ENCODE assay signal across 13 cellular contexts in the genomic region with DNA sequence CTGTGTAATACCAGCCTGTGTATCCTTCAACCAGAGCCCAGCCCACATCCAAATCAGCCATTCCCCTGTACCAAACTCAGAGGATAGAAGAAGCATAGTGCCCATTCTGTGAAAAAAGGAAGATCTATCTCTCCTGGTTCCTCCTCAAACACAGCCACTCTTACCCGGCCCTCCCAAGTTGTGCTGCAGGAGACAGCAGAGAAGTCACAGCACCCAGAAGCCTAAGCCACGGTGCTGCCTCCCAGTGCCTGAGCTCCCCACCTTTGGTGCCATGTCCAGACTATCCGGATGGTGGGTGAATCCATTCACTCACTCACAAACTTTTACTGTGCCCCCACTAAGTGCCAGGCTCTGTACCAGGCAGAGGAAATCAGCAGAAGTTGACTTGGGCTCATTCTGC.
DNase-seq lines count a peak whose midpoint lies in the region; TF ChIP-seq lines count a peak whose summit lies in the region.
"Had no signal": no experiment of that assay in that cellular context is flagged by ENCODE, and none has a peak within 500 bp of the region (broad histone marks: within the 10 kb centered on the region; RNA-seq: fewer than 3 reads in every experiment).

No MANE protein-coding gene starts in this region.

- DNase-seq in right atrium auricular region (ENCODE audit: low spot score) = peak; percentile 51
- no peak for DNase-seq in left ventricle myocardium inferior
- peak; percentile 45 for DNase-seq in mesenteric fat pad (ENCODE audit: low spot score)
- DNase-seq in stomach = peak; percentile 8
- no peak for DNase-seq in hippocampal formation (lab: John Stamatoyannopoulos, UW)
- DNase-seq in NCI-H226 = no peak
- DNase-seq in transverse colon = no peak
- DNase-seq: ACHN; Calu3; CD4-positive, CD25-positive, alpha-beta regulatory T cell; DMS 273 treated with DMSO at 0.1 percent for 48 hours; GM23248 had no signal

- intact Hi-C loops in left ventricle myocardium inferior (cut with micrococcal nuclease) (no loop called here), stomach (cut with DNase I; ENCODE audit: low total_unique reads) (no loop called here), transverse colon (cut with DNase I; ENCODE audit: low total_unique reads) (no loop called here)

- H3K27me3 ChIP-seq in right atrium auricular region (no peaks in the 10 kb centered on the region), left ventricle myocardium inferior (ENCODE audit: low read depth) (no peaks in the 10 kb centered on the region), stomach (no peaks in the 10 kb centered on the region), transverse colon (no peaks in the 10 kb centered on the region)
- H3K27me3 ChIP-seq: BLaER1 treated with 17β-estradiol and CSF1 and Interleukin-3, amounts not matched to agents 10 nM and 100 nM had no signal

- no peak for TF ChIP-seq CTCF in right atrium auricular region (IDR thresholded peaks at IDR 0.05)
- TF ChIP-seq CTCF in left ventricle myocardium inferior (IDR thresholded peaks at IDR 0.05; ENCODE audit: borderline replicate concordance) = no peak
- no peak for TF ChIP-seq CTCF in stomach (IDR thresholded peaks at IDR 0.05)
- no peak for TF ChIP-seq CTCF in transverse colon (IDR thresholded peaks at IDR 0.05)

- in situ Hi-C loops in transverse colon (cut with MboI; ENCODE audit: low pct_ligation_motif_present in 1 of 4, low pct_unique_long_range_greater_than_20kb in 1 of 4, low sequenced_read_pairs in 3 of 4) = no loop called here

- WGBS in stomach, 5 donors = 80 to 94% (median 89%) methylated on average over 1 to 3 of the region's 3 CpGs
- WGBS in transverse colon (ENCODE audit: low coverage in 1 of 2), 2 donors = 79% methylated on average over 3 of the region's 3 CpGs; no CpG with 5 or more reads in 1 of the 2 donors

- H3K36me3 ChIP-seq in right atrium auricular region = no peaks in the 10 kb centered on the region
- H3K36me3 ChIP-seq in left ventricle myocardium inferior = no peaks in the 10 kb centered on the region
- no peaks in the 10 kb centered on the region for H3K36me3 ChIP-seq in stomach
- H3K36me3 ChIP-seq in transverse colon = no peaks in the 10 kb centered on the region
- H3K36me3 ChIP-seq: BLaER1 treated with 17β-estradiol and CSF1 and Interleukin-3, amounts not matched to agents 10 nM and 100 nM had no signal

- H3K4me3 ChIP-seq in right atrium auricular region (no peak overlapping the region), left ventricle myocardium inferior (no peak overlapping the region), stomach (no peak overlapping the region), transverse colon (no peak overlapping the region)
- H3K4me3 ChIP-seq: BLaER1 treated with 17β-estradiol and CSF1 and Interleukin-3, amounts not matched to agents 10 nM and 100 nM; GM23248 had no signal

- TF ChIP-seq EP300 in stomach (IDR thresholded peaks at IDR 0.05) (no peak), transverse colon (IDR thresholded peaks at IDR 0.05; ENCODE audit: low read depth) (no peak)

- H3K27ac ChIP-seq in right atrium auricular region = no peak overlapping the region
- no peak overlapping the region for H3K27ac ChIP-seq in left ventricle myocardium inferior (replicated peaks)
- no peak overlapping the region for H3K27ac ChIP-seq in stomach
- H3K27ac ChIP-seq in transverse colon = no peak overlapping the region
- H3K27ac ChIP-seq: BLaER1 treated with 17β-estradiol and CSF1 and Interleukin-3, amounts not matched to agents 10 nM and 100 nM; GM23248 had no signal

- TF ChIP-seq POLR2A in stomach (IDR thresholded peaks at IDR 0.05) (no peak), transverse colon (IDR thresholded peaks at IDR 0.05) (no peak)

- H3K9me3 ChIP-seq in right atrium auricular region (no peaks in the 10 kb centered on the region), left ventricle myocardium inferior (replicated peaks) (no peaks in the 10 kb centered on the region), stomach (no peaks in the 10 kb centered on the region), transverse colon (no peaks in the 10 kb centered on the region)

- peaks cover 0 to 9% of the 10 kb centered on the region in 2 donors for H3K4me1 ChIP-seq in right atrium auricular region
- peaks cover 14% of the 10 kb centered on the region for H3K4me1 ChIP-seq in left ventricle myocardium inferior
- H3K4me1 ChIP-seq in stomach = no peaks in the 10 kb centered on the region
- H3K4me1 ChIP-seq in transverse colon = peaks cover 0 to 3% (median 0%) of the 10 kb centered on the region in 4 donors

Comparison
In these comparisons a context has a peak if more than half of its experiments do, and no peak if none do; other contexts are left out.
1. DNase-seq: peak in right atrium auricular region (single experiment), mesenteric fat pad (single experiment) and stomach (single experiment); none in left ventricle myocardium inferior (single experiment), hippocampal formation (0 of 2), NCI-H226 (single experiment) and transverse colon (single experiment).